ENCODE assay signal across 23 cellular contexts in the genomic region with DNA sequence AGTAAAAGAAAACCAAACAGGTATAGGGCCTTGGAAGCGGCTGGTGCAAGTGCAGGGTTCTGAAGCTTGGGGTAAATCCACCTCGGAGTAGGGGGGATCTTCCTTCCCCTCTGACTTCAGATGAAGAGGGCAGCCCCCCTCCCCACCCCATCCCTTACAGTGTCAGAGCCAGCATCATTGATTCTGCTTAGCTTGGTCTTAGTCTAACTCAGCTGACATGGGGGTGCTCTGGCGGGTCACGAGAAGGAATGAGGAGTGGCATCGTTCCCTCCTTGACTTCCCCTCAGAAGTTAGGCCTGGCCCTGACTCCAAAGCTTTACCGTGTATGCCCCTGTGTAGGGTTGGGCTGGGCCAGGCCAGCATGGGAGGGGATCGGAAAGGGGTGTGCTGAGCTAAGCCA.
"Had no signal": no experiment of that assay in that cellular context is flagged by ENCODE, and none has a peak within 500 bp of the region (broad histone marks: within the 10 kb centered on the region; RNA-seq: fewer than 3 reads in every experiment).

No MANE protein-coding gene starts in this region.

- H3K4me3 Mint-ChIP-seq: IgD-negative memory B cell had no signal

- H3K27ac Mint-ChIP-seq: IgD-negative memory B cell had no signal

- ATAC-seq: HepG2, Panc1, PC-3 had no signal

- H3K9me3 ChIP-seq: MG63, SK-N-SH had no signal

- H3K9ac ChIP-seq: SK-N-SH had no signal

- H3K9me3 Mint-ChIP-seq: IgD-negative memory B cell had no signal

- H3K27ac ChIP-seq: RWPE1 had no signal

- H3K36me3 ChIP-seq: MG63 had no signal

- DNase-seq: Karpas-422, KBM-7, MG63, NCI-H1092, NCI-H1436, NCI-H187, NCI-H2029, NCI-H2081 treated with DMSO at 0.1 percent for 48 hours, NCI-H2171, NCI-H226, NCI-H446, NCI-H510A, NCI-H524 treated with DMSO at 0.1 percent for 48 hours, NCI-H69, NCI-H774, PC-3, SHP77, SK-N-SH, SW 1271 had no signal

- H3K4me2 ChIP-seq: SK-N-SH had no signal

- H3K27me3 ChIP-seq: MG63 had no signal

- H3K4me3 ChIP-seq: MG63 had no signal

- H3K27me3 Mint-ChIP-seq: IgD-negative memory B cell had no signal

- FAIRE-seq: HepG2 had no signal

- H3K4me1 Mint-ChIP-seq: IgD-negative memory B cell had no signal

- H3K36me3 Mint-ChIP-seq: IgD-negative memory B cell had no signal
